Comparison of ENCODE assay signal across 8 cellular contexts in the genomic region with DNA sequence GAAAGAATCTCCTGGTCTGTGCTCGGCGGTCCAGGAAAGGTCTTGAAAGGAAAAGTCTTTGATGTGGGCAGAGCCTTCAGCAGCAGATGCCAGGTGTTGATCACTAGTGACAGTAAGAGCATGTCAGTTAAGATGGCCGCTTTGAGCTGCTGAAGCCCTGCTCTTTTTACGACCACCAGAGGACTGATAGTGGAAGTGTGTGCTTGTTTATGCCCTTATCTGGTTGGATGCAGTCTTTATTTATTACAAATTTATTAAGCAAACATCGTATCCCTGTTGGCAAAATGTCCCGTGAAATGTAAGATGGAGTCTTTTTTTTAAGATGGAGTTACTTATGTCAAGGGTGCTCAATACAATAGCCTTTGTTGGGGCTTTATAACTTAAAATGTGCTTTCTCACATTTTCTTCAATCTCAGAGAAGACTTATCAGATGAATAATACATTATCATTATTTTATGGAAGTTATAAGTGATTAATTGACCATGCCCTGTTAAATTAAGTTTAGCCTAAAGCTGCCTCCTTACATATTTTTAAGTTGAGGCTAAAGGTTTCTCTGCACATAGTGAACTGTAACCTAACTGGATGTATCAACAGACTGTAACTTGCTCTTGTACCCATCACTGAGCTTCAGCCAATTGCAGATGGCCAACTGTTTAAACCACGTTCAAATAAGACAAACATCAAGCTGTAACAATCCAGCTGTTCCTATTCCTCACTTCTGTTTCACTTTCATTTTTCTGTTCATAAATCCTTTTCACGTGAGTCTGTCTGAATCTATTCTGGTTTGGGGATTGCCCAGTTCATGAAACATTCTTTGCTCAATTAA.
DNase-seq lines count a peak whose midpoint lies in the region; ATAC-seq and FAIRE-seq lines count a peak whose summit lies in the region.

No MANE protein-coding gene starts in this region.

- peak; percentile 16 for FAIRE-seq in RCC 7860 (lab: Jason Lieb, UNC)

- DNase-seq in RCC 7860 (ENCODE audit: low spot score) (peak; percentile 44), kidney tubule cell (ENCODE audit: low spot score) (peak; percentile 55), NCI-H1105 treated with DMSO at 0.1 percent for 48 hours (lab: John Stamatoyannopoulos, UW) (no peak), HPDE6-E6E7 (ENCODE audit: extremely low spot score) (no peak), NCI-H526 treated with DMSO at 0.1 percent for 48 hours (lab: John Stamatoyannopoulos, UW) (no peak)
- DNase-seq in effector CD8-positive, alpha-beta T cell (lab: John Stamatoyannopoulos, UW): no peak

- ATAC-seq in GM18520 (IDR thresholded peaks at IDR 0.05; ENCODE audit: unreplicated experiment) (peak; percentile 38), HG02610 (IDR thresholded peaks at IDR 0.05; ENCODE audit: unreplicated experiment) (peak; percentile 76)

Comparison
In these comparisons a context has a peak if more than half of its experiments do, and no peak if none do; other contexts are left out.
1. DNase-seq: peak in RCC 7860 (single experiment) and kidney tubule cell (single experiment); none in effector CD8-positive, alpha-beta T cell (single experiment), NCI-H1105 treated with DMSO at 0.1 percent for 48 hours (single experiment), HPDE6-E6E7 (single experiment) and NCI-H526 treated with DMSO at 0.1 percent for 48 hours (single experiment).